In the genomic region with DNA sequence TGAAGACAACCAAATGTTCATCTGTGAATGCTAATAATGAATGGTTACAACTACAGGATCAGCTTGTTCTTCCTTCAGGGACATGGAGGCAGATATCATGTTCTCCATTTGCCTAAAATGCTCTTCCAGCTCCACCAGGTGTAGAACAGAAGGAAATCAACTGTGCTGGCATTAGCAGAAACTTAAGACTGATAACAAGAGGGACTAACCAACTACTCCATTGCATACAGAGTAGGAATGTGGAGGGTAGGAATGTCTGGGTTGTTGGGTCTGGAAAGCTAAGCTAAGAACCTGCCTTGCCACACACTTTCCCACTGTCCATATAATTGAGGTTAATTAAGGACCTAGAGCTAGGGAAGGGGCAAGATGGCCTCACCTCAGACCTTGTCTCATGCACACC, we compare ENCODE assay signal across 9 cellular contexts. TPM values are rescaled to one million over a fixed set of nuclear protein-coding genes. Genes with fewer than 3 reads are reported as not detected.
"Had no signal": no experiment of that assay in that cellular context is flagged by ENCODE, and none has a peak within 500 bp of the region (broad histone marks: within the 10 kb centered on the region; RNA-seq: fewer than 3 reads in every experiment).

No MANE protein-coding gene starts in this region.

- H3K27ac ChIP-seq: GM23248, KMS-11 had no signal

- DNase-seq: GM23248, GOT3, H7, HCEC 1CT, IMR-90 had no signal

- H3K4me3 ChIP-seq: GM23248 had no signal

- FAIRE-seq: HTR-8/SVneo had no signal

- H3K4me2 ChIP-seq: KMS-11 had no signal

- H3K9ac ChIP-seq: GM23248, KMS-11 had no signal

- H2AFZ ChIP-seq: GM23248 had no signal

RNA-seq across cellular contexts. Expression of gene KRT2, which starts 11.4 kb away (rescaled TPM):
- total RNA-seq: GM23248, H7, HT-29, IMR-90 had no signal
- polyA plus RNA-seq: GM23248, IMR-90 had no signal

RNA-seq across cellular contexts. Expression of gene KRT1, which starts 16.8 kb away (rescaled TPM):
- total RNA-seq: GM23248, H4, H7, HT-29, IMR-90 had no signal
- polyA plus RNA-seq: GM23248, IMR-90 had no signal

RNA-seq across cellular contexts. Expression of gene KRT77, which starts 39.9 kb away (rescaled TPM):
- total RNA-seq: GM23248, H4, H7, HT-29, IMR-90 had no signal
- polyA plus RNA-seq: GM23248, IMR-90 had no signal

RNA-seq across cellular contexts. Expression of gene KRT73, which starts 45.1 kb away (rescaled TPM):
- total RNA-seq: GM23248, H4, H7, HT-29, IMR-90 had no signal
- polyA plus RNA-seq: GM23248, IMR-90 had no signal
